1 cellular context compared by ENCODE assay signal in the genomic region with DNA sequence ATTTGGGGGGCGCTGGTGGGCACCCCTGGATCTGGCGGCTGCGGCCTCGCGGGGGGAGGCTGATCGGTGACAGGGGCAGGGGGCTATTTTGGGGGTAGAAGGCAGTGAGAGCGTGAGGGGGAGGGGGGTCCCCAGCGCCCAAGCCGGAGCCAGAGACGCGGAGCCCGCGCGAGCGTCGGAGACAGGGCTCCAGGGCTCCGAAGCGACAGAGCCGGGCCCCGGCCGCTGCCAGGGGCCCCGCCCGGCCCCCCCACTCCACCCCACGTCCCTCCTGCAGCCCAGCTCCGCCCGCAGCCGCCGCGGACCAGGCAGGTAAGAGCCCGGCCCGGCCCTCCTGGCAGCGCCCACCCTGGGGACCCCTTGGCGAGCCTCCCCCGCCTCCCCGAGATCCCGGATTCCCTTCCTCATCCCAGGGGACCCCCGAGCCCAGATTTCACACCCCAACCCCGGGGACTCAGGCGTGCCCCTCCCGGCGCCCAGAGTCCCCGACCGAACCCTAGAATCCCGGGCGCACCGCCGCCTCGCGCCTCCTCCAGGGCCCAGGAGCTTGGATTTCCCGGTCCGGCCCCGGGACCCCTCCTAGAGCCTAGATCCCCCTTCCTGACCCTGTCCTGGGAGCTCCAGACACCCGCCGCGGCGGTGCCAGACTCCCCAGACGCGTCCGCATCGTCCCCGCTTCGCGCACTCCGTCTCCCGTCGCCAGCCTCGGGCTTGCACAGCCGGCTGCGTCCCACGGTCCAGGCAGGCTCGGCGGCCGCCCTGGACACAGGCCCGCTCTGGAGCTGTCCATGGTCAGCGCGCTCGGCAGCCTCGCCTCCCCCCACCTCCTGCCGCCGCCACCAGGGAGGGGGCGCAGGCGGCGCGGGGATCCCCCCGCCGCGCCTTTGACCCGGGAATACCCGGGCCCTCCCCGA.
TF ChIP-seq lines count a peak whose summit lies in the region.

A gene (plus strand): TSS at position 134 of the 914 bp plus-strand sequence. CDS start 8,330 bp downstream, outside the sequence.

TF ChIP-seq in HepG2, 621 proteins besides CTCF, POLR2A, EP300 and RAD21 (continued from another document and continues in another):
- TF ChIP-seq, protein P1, sequence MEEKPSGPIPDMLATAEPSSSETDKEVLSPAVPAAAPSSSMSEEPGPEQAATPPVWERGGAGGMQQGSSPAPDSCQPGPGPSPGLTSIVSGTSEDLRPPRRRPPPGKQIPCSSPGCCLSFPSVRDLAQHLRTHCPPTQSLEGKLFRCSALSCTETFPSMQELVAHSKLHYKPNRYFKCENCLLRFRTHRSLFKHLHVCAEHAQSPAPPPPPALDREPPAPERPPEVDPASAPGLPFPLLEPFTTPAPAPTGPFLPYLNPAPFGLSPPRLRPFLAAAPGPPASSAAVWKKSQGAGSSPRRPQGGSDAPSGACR (CRISPR knock-in tag; IDR thresholded peaks at IDR 0.05), result 0 out of 2 replicates have a peak, but pooled peaks have one; percentile 35
- TF ChIP-seq, protein P2, sequence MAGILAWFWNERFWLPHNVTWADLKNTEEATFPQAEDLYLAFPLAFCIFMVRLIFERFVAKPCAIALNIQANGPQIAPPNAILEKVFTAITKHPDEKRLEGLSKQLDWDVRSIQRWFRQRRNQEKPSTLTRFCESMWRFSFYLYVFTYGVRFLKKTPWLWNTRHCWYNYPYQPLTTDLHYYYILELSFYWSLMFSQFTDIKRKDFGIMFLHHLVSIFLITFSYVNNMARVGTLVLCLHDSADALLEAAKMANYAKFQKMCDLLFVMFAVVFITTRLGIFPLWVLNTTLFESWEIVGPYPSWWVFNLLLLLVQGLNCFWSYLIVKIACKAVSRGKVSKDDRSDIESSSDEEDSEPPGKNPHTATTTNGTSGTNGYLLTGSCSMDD (CRISPR knock-in tag; IDR thresholded peaks at IDR 0.05), result 0 out of 2 replicates have a peak, but pooled peaks have one; percentile 41
- TF ChIP-seq NR2F6 (IDR thresholded peaks at IDR 0.05) (no peak), NR2F6 (CRISPR knock-in tag; IDR thresholded peaks at IDR 0.05) (peak; percentile 7; the same call in 1 of the 2 replicates), ZNF337 (CRISPR knock-in tag; IDR thresholded peaks at IDR 0.05; ENCODE audit: borderline replicate concordance, low read depth) (no peak), HDAC2 (CRISPR knock-in tag; IDR thresholded peaks at IDR 0.05) (peak; percentile 47; the same call in 1 of the 2 replicates), TCF7L2 (IDR thresholded peaks at IDR 0.05; ENCODE audit: low read depth, low read length) (no peak), ZNF350 (CRISPR knock-in tag; IDR thresholded peaks at IDR 0.05; ENCODE audit: borderline replicate concordance, low read depth) (no peak; the same call in 1 of the 2 replicates), ZSCAN22 (CRISPR knock-in tag; IDR thresholded peaks at IDR 0.05) (no peak), NFRKB (IDR thresholded peaks at IDR 0.05) (no peak), CENPX (CRISPR knock-in tag; IDR thresholded peaks at IDR 0.05) (no peak), HMG20B (CRISPR knock-in tag; conservative IDR thresholded peaks at IDR 0.05) (0 out of 2 replicates have a peak, but pooled peaks have one; percentile 39), KLF12 (CRISPR knock-in tag; IDR thresholded peaks at IDR 0.05; ENCODE audit: borderline replicate concordance) (0 out of 2 replicates have a peak, but pooled peaks have one; percentile 49), RNF2 (conservative IDR thresholded peaks at IDR 0.05; ENCODE audit: low read depth) (0 out of 2 replicates have a peak, but pooled peaks have one; percentile 27), ZNF720 (CRISPR knock-in tag; IDR thresholded peaks at IDR 0.05) (no peak), IRF2 (CRISPR knock-in tag; IDR thresholded peaks at IDR 0.05) (peak; percentile 54; the same call in 1 of the 2 replicates), PRPF4 (IDR thresholded peaks at IDR 0.05; ENCODE audit: low read depth, low read length, poor library complexity, severe bottlenecking) (no peak), KLF13 (CRISPR knock-in tag; IDR thresholded peaks at IDR 0.05) (no peak), RFXANK (CRISPR knock-in tag; IDR thresholded peaks at IDR 0.05) (no peak), DNMT3B (CRISPR knock-in tag; conservative IDR thresholded peaks at IDR 0.05) (no peak), SAFB2 (CRISPR knock-in tag; IDR thresholded peaks at IDR 0.05; ENCODE audit: borderline replicate concordance, low read depth) (no peak), TGIF2 (CRISPR knock-in tag; IDR thresholded peaks at IDR 0.05) (peak; percentile 50; the same call in 1 of the 2 replicates), ZNF577 (CRISPR knock-in tag; IDR thresholded peaks at IDR 0.05; ENCODE audit: borderline replicate concordance, low read depth) (no peak), POLR2AphosphoS2 (IDR thresholded peaks at IDR 0.05; ENCODE audit: low read depth, low read length) (no peak), MIXL1 (CRISPR knock-in tag; IDR thresholded peaks at IDR 0.05) (peak; percentile 69; the same call in 1 of the 2 replicates), FOXC1 (CRISPR knock-in tag; IDR thresholded peaks at IDR 0.05; ENCODE audit: borderline replicate concordance) (peak; percentile 45; the same call in 1 of the 2 replicates), XBP1 (CRISPR knock-in tag; IDR thresholded peaks at IDR 0.05) (no peak; the same call in 1 of the 2 replicates), ZC3H13 (CRISPR knock-in tag; IDR thresholded peaks at IDR 0.05) (0 out of 2 replicates have a peak, but pooled peaks have one; percentile 34)
- TF ChIP-seq, protein P3, sequence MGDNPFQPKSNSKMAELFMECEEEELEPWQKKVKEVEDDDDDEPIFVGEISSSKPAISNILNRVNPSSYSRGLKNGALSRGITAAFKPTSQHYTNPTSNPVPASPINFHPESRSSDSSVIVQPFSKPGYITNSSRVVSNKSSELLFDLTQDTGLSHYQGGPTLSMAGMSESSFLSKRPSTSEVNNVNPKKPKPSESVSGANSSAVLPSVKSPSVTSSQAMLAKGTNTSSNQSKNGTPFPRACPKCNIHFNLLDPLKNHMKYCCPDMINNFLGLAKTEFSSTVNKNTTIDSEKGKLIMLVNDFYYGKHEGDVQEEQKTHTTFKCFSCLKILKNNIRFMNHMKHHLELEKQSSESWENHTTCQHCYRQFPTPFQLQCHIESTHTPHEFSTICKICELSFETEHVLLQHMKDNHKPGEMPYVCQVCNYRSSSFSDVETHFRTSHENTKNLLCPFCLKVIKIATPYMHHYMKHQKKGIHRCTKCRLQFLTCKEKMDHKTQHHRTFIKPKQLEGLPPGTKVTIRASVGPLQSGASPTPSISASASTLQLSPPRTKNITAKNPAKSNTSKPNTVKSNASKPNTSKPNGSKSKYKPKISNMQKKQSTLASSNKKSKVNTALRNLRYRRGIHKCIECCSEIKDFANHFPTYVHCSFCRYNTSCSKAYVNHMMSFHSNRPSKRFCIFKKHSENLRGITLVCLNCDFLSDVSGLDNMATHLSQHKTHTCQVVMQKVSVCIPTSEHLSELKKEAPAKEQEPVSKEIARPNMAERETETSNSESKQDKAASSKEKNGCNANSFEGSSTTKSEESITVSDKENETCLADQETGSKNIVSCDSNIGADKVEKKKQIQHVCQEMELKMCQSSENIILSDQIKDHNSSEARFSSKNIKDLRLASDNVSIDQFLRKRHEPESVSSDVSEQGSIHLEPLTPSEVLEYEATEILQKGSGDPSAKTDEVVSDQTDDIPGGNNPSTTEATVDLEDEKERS (CRISPR knock-in tag; IDR thresholded peaks at IDR 0.05), result no peak; the same call in 1 of the 2 replicates
- TF ChIP-seq, protein P4, sequence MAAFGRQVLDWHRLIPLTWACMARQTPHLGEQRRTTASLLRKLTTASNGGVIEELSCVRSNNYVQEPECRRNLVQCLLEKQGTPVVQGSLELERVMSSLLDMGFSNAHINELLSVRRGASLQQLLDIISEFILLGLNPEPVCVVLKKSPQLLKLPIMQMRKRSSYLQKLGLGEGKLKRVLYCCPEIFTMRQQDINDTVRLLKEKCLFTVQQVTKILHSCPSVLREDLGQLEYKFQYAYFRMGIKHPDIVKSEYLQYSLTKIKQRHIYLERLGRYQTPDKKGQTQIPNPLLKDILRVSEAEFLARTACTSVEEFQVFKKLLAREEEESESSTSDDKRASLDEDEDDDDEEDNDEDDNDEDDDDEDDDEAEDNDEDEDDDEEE (CRISPR knock-in tag; IDR thresholded peaks at IDR 0.05), result no peak
- TF ChIP-seq, protein P5, sequence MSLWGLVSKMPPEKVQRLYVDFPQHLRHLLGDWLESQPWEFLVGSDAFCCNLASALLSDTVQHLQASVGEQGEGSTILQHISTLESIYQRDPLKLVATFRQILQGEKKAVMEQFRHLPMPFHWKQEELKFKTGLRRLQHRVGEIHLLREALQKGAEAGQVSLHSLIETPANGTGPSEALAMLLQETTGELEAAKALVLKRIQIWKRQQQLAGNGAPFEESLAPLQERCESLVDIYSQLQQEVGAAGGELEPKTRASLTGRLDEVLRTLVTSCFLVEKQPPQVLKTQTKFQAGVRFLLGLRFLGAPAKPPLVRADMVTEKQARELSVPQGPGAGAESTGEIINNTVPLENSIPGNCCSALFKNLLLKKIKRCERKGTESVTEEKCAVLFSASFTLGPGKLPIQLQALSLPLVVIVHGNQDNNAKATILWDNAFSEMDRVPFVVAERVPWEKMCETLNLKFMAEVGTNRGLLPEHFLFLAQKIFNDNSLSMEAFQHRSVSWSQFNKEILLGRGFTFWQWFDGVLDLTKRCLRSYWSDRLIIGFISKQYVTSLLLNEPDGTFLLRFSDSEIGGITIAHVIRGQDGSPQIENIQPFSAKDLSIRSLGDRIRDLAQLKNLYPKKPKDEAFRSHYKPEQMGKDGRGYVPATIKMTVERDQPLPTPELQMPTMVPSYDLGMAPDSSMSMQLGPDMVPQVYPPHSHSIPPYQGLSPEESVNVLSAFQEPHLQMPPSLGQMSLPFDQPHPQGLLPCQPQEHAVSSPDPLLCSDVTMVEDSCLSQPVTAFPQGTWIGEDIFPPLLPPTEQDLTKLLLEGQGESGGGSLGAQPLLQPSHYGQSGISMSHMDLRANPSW (CRISPR knock-in tag; IDR thresholded peaks at IDR 0.05; ENCODE audit: borderline replicate concordance), result no peak
- TF ChIP-seq, protein P6, sequence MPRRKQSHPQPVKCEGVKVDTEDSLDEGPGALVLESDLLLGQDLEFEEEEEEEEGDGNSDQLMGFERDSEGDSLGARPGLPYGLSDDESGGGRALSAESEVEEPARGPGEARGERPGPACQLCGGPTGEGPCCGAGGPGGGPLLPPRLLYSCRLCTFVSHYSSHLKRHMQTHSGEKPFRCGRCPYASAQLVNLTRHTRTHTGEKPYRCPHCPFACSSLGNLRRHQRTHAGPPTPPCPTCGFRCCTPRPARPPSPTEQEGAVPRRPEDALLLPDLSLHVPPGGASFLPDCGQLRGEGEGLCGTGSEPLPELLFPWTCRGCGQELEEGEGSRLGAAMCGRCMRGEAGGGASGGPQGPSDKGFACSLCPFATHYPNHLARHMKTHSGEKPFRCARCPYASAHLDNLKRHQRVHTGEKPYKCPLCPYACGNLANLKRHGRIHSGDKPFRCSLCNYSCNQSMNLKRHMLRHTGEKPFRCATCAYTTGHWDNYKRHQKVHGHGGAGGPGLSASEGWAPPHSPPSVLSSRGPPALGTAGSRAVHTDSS (CRISPR knock-in tag; conservative IDR thresholded peaks at IDR 0.05), result no peak; the same call in 1 of the 2 replicates
- TF ChIP-seq, protein P7, sequence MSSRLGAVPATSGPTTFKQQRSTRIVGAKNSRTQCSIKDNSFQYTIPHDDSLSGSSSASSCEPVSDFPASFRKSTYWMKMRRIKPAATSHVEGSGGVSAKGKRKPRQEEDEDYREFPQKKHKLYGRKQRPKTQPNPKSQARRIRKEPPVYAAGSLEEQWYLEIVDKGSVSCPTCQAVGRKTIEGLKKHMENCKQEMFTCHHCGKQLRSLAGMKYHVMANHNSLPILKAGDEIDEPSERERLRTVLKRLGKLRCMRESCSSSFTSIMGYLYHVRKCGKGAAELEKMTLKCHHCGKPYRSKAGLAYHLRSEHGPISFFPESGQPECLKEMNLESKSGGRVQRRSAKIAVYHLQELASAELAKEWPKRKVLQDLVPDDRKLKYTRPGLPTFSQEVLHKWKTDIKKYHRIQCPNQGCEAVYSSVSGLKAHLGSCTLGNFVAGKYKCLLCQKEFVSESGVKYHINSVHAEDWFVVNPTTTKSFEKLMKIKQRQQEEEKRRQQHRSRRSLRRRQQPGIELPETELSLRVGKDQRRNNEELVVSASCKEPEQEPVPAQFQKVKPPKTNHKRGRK (CRISPR knock-in tag; IDR thresholded peaks at IDR 0.05), result no peak
- TF ChIP-seq, protein P8, sequence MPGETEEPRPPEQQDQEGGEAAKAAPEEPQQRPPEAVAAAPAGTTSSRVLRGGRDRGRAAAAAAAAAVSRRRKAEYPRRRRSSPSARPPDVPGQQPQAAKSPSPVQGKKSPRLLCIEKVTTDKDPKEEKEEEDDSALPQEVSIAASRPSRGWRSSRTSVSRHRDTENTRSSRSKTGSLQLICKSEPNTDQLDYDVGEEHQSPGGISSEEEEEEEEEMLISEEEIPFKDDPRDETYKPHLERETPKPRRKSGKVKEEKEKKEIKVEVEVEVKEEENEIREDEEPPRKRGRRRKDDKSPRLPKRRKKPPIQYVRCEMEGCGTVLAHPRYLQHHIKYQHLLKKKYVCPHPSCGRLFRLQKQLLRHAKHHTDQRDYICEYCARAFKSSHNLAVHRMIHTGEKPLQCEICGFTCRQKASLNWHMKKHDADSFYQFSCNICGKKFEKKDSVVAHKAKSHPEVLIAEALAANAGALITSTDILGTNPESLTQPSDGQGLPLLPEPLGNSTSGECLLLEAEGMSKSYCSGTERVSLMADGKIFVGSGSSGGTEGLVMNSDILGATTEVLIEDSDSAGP (CRISPR knock-in tag; IDR thresholded peaks at IDR 0.05; ENCODE audit: borderline replicate concordance), result peak; percentile 81
- TF ChIP-seq, protein P9, sequence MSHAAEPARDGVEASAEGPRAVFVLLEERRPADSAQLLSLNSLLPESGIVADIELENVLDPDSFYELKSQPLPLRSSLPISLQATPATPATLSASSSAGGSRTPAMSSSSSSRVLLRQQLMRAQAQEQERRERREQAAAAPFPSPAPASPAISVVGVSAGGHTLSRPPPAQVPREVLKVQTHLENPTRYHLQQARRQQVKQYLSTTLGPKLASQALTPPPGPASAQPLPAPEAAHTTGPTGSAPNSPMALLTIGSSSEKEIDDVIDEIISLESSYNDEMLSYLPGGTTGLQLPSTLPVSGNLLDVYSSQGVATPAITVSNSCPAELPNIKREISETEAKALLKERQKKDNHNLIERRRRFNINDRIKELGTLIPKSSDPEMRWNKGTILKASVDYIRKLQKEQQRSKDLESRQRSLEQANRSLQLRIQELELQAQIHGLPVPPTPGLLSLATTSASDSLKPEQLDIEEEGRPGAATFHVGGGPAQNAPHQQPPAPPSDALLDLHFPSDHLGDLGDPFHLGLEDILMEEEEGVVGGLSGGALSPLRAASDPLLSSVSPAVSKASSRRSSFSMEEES (CRISPR knock-in tag; IDR thresholded peaks at IDR 0.05), result peak; percentile 55; the same call in 1 of the 2 replicates
- TF ChIP-seq, protein P10, sequence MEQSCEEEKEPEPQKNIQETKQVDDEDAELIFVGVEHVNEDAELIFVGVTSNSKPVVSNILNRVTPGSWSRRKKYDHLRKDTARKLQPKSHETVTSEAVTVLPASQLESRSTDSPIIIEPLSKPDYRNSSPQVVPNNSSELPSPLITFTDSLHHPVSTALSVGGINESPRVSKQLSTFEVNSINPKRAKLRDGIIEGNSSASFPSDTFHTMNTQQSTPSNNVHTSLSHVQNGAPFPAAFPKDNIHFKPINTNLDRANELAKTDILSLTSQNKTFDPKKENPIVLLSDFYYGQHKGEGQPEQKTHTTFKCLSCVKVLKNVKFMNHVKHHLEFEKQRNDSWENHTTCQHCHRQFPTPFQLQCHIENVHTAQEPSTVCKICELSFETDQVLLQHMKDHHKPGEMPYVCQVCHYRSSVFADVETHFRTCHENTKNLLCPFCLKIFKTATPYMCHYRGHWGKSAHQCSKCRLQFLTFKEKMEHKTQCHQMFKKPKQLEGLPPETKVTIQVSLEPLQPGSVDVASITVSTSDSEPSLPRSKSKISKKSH (CRISPR knock-in tag; IDR thresholded peaks at IDR 0.05; ENCODE audit: borderline replicate concordance), result peak; percentile 49; the same call in 1 of the 2 replicates
